Comparison of ENCODE assay signal across 17 cellular contexts in the genomic region with DNA sequence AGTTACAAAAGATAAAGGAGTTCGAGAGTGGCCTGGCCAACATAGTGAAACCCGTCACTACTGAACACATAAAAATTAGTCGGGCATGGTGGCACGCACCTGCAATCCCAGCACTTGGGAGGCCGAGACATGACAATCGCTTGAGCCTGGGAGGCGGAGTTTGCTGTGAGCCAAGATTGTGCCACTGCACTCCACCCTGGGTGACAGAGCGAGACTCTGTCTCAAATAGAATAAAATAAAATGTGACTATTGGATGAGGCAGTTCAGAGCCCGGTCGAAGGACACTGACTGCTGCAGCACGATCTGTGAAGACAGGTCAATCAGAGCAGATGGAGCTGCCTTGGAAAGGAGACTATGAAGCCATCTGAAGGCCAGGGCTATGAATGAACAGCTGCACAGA. TPM values are rescaled to one million over a fixed set of nuclear protein-coding genes. Genes with fewer than 3 reads are reported as not detected.
A peak's percentile ranks its signal among the peaks of the same experiment; 100 is the strongest.
DNase-seq lines count a peak whose midpoint lies in the region; TF ChIP-seq lines count a peak whose summit lies in the region.
"Had no signal": no experiment of that assay in that cellular context is flagged by ENCODE, and none has a peak within 500 bp of the region (broad histone marks: within the 10 kb centered on the region; RNA-seq: fewer than 3 reads in every experiment).

No MANE protein-coding gene starts in this region.

- H4K20me1 ChIP-seq in H9 (ENCODE audit: control insufficient read depth, insufficient read depth, insufficient read length) (no peaks in the 10 kb centered on the region), hepatocyte (ENCODE audit: insufficient read depth, poor library complexity, severe bottlenecking) (no peaks in the 10 kb centered on the region)

- H4K5ac ChIP-seq in H9 (ENCODE audit: insufficient read length, low read depth, low read length) = no peak overlapping the region

- H3K56ac ChIP-seq in H9 (ENCODE audit: insufficient read length, low read depth, low read length) = no peak overlapping the region

- no peak overlapping the region for H3K4ac ChIP-seq in H9 (ENCODE audit: low read depth, low read length)

- H3K36me3 Mint-ChIP-seq in H9 (ENCODE audit: insufficient read depth in 1 of 3, low read depth in 3 of 3) = peaks cover 17 to 32% (median 22%) of the 10 kb centered on the region in 3 experiments

- TF ChIP-seq EP300 in esophagus muscularis mucosa (IDR thresholded peaks at IDR 0.05) (no peak), stomach (IDR thresholded peaks at IDR 0.05) (no peak)

- H3K14ac ChIP-seq in H9 (ENCODE audit: insufficient read depth, low read length) = no peak overlapping the region

- no peaks in the 10 kb centered on the region for H3K23me2 ChIP-seq in H9 (ENCODE audit: insufficient read length, low read depth, low read length, poor library complexity, severe bottlenecking)

- H3K9me3 ChIP-seq in H9 (ENCODE audit: control insufficient read depth, low read depth, low read length) (peaks cover 27% of the 10 kb centered on the region), esophagus muscularis mucosa (peaks cover 0 to 55% (median 35%) of the 10 kb centered on the region in 4 donors), stomach (peaks cover 12 to 55% (median 51%) of the 10 kb centered on the region in 4 donors), hepatocyte (ENCODE audit: low read depth) (peaks cover 19% of the 10 kb centered on the region)

- peak; percentile 6 for DNase-seq in H9
- DNase-seq in coronary artery (ENCODE audit: low spot score) = peak; percentile 9
- peak; percentile 10 for DNase-seq in esophagus muscularis mucosa (ENCODE audit: extremely low spot score)
- DNase-seq in stomach = peak; percentile 20
- DNase-seq in hepatocyte (ENCODE audit: low spot score) = no peak
- DNase-seq in HPDE6-E6E7 (ENCODE audit: extremely low spot score) = no peak
- DNase-seq in NOMO-1 (lab: John Stamatoyannopoulos, UW; ENCODE audit: unreplicated experiment in 2 of 2) = no peak
- DNase-seq in G401 (ENCODE audit: low spot score) = no peak
- DNase-seq: C1 segment of cervical spinal cord; CD4-positive, alpha-beta memory T cell; DMS 273 treated with DMSO at 0.1 percent for 48 hours; DMS79; EL; GF-D8; GM23248; H7 had no signal

- H3K27ac Mint-ChIP-seq in H9 = no peak overlapping the region
- H3K27ac Mint-ChIP-seq: CD4-positive, alpha-beta memory T cell had no signal

- H3K27ac ChIP-seq in H9 (ENCODE audit: insufficient read length, low read depth, low read length) (no peak overlapping the region), coronary artery (no peak overlapping the region), esophagus muscularis mucosa (replicated peaks in 1 of 4) (no peak overlapping the region), stomach (no peak overlapping the region), hepatocyte (no peak overlapping the region)
- H3K27ac ChIP-seq: GM23248 had no signal

- H3K36me3 ChIP-seq in esophagus muscularis mucosa (no peaks in the 10 kb centered on the region), stomach (no peaks in the 10 kb centered on the region), hepatocyte (replicated peaks; ENCODE audit: insufficient read depth, low read depth) (no peaks in the 10 kb centered on the region)

- H2AFZ ChIP-seq in H9 (ENCODE audit: low read length) (no peak overlapping the region), hepatocyte (no peak overlapping the region)
- H2AFZ ChIP-seq: GM23248 had no signal

- in situ Hi-C loops in G401 (cut with HindIII; ENCODE audit: low sequenced_read_pairs) = no loop called here

- H3K79me2 ChIP-seq in H9 (ENCODE audit: insufficient read depth, low read length) = no peaks in the 10 kb centered on the region
- no peaks in the 10 kb centered on the region for H3K79me2 ChIP-seq in hepatocyte

- H3K4me3 ChIP-seq in coronary artery = no peak overlapping the region
- no peak overlapping the region for H3K4me3 ChIP-seq in esophagus muscularis mucosa
- H3K4me3 ChIP-seq in stomach = no peak overlapping the region
- no peak overlapping the region for H3K4me3 ChIP-seq in hepatocyte
- H3K4me3 ChIP-seq: GM23248 had no signal

- no peak overlapping the region for H4K91ac ChIP-seq in H9 (ENCODE audit: insufficient read length, low read depth, low read length)

- no peak overlapping the region for H3T11ph ChIP-seq in H9 (ENCODE audit: low read length)

- no peak for TF ChIP-seq CTCF in H9 (conservative IDR thresholded peaks at IDR 0.05)
- no peak for TF ChIP-seq CTCF in coronary artery (IDR thresholded peaks at IDR 0.05)
- TF ChIP-seq CTCF in esophagus muscularis mucosa (IDR thresholded peaks at IDR 0.05) = no peak
- TF ChIP-seq CTCF in stomach (IDR thresholded peaks at IDR 0.05) = no peak
- no peak for TF ChIP-seq CTCF in hepatocyte (IDR thresholded peaks at IDR 0.05; ENCODE audit: poor library complexity)

- no peak overlapping the region for H2BK5ac ChIP-seq in H9 (ENCODE audit: insufficient read length, low read length)

- H3K4me3 Mint-ChIP-seq in H9 = no peak overlapping the region
- H3K4me3 Mint-ChIP-seq: CD4-positive, alpha-beta memory T cell had no signal

- H2BK120ac ChIP-seq in H9 (ENCODE audit: low read depth, low read length, poor library complexity, severe bottlenecking) = no peak overlapping the region

- H3K27me3 Mint-ChIP-seq in H9 (ENCODE audit: low read depth) = peaks cover 47% of the 10 kb centered on the region

- intact Hi-C loops in esophagus muscularis mucosa (cut with DNase I) (no loop called here), stomach (cut with DNase I; ENCODE audit: low total_unique reads) (no loop called here)

- no peak overlapping the region for H2BK20ac ChIP-seq in H9 (ENCODE audit: low read depth, low read length, poor library complexity, severe bottlenecking)

- H2BK15ac ChIP-seq in H9 (ENCODE audit: low read depth, low read length) = no peak overlapping the region

- H3K9ac ChIP-seq in H9 (ENCODE audit: extremely low read depth, insufficient read length, low read length) = no peak overlapping the region
- H3K9ac ChIP-seq: GM23248 had no signal

- no peaks in the 10 kb centered on the region for H3K79me1 ChIP-seq in H9 (ENCODE audit: insufficient read depth, low read depth, low read length, poor library complexity, severe bottlenecking)

- no peaks in the 10 kb centered on the region for H3K9me2 ChIP-seq in hepatocyte (replicated peaks; ENCODE audit: insufficient read depth)

- WGBS in H9 (ENCODE audit: extremely low coverage, insufficient read length, low lambda C conversion rate) = no CpG with 5 or more reads among the region's 11 CpGs
- 95% methylated on average over 11 of the region's 11 CpGs for WGBS in esophagus muscularis mucosa
- WGBS in stomach, 5 donors = 90 to 97% (median 95%) methylated on average over 11 of the region's 11 CpGs
- 97% methylated on average over 11 of the region's 11 CpGs for WGBS in hepatocyte (ENCODE audit: low lambda C conversion rate, missing lambda C conversion rate)

- H3K27me3 ChIP-seq in H9 (ENCODE audit: insufficient read depth, low read length) (no peaks in the 10 kb centered on the region), esophagus muscularis mucosa (peaks cover 0 to 30% (median 0%) of the 10 kb centered on the region in 4 donors), stomach (peaks cover 0 to 18% (median 0%) of the 10 kb centered on the region in 3 donors), hepatocyte (no peaks in the 10 kb centered on the region)

- H2BK12ac ChIP-seq in H9 (ENCODE audit: insufficient read length, low read depth, low read length) = no peak overlapping the region

- H3K4me2 ChIP-seq in H9 (ENCODE audit: insufficient read depth, insufficient read length, low read length) (no peak overlapping the region), hepatocyte (no peak overlapping the region)

- no peak overlapping the region for H3K23ac ChIP-seq in H9 (ENCODE audit: insufficient read length, low read depth, low read length)

- no peak overlapping the region for H3K18ac ChIP-seq in H9 (ENCODE audit: insufficient read length, low read depth, low read length)

- no peak for TF ChIP-seq POLR2A in esophagus muscularis mucosa (IDR thresholded peaks at IDR 0.05; ENCODE audit: low read depth)
- TF ChIP-seq POLR2A in stomach (IDR thresholded peaks at IDR 0.05) = no peak

- peaks cover 0 to 3% of the 10 kb centered on the region in 2 experiments; a peak in 2 of 4 replicates for H3K4me1 Mint-ChIP-seq in H9
- H3K4me1 Mint-ChIP-seq: CD4-positive, alpha-beta memory T cell had no signal

- no peak overlapping the region for H4K8ac ChIP-seq in H9 (replicated peaks; ENCODE audit: insufficient read length, low read depth, low read length)

- peaks cover 56 to 58% of the 10 kb centered on the region in 2 experiments for H3K9me3 Mint-ChIP-seq in H9

- no peaks in the 10 kb centered on the region for H3K4me1 ChIP-seq in H9 (ENCODE audit: insufficient read depth, low read length)
- no peaks in the 10 kb centered on the region for H3K4me1 ChIP-seq in esophagus muscularis mucosa
- no peaks in the 10 kb centered on the region for H3K4me1 ChIP-seq in stomach
- H3K4me1 ChIP-seq in hepatocyte (ENCODE audit: insufficient read depth) = no peaks in the 10 kb centered on the region
- H3K4me1 ChIP-seq: Caco-2 had no signal

- no peak overlapping the region for H2AK5ac ChIP-seq in H9 (ENCODE audit: insufficient read length, low read length)

RNA-seq across cellular contexts. Expression of gene ANO1, which starts 37.7 kb away (rescaled TPM):
- total RNA-seq in H9 (2021) (10.9 TPM in 2 replicates), esophagus muscularis mucosa (100 to 1,000 TPM in 1 of 4 donors, 10 to 100 TPM in 3; 25.3 to 107 (median 48.8) TPM), stomach (10 to 100 TPM in 4 of 5 donors, 1 to 10 TPM in 1; 5.2 to 69.6 (median 32.7) TPM), hepatocyte (10.5 and 12.1 TPM in 2 replicates)
- polyA plus RNA-seq in stomach (1 to 10 TPM; 1.8 to 5.6 (median 4.3) TPM), hepatocyte (4.7 and 6.2 TPM in 2 replicates)
- not detected in 2 replicates for total RNA-seq in G401 (2014; rRNA removed; shearing (Covaris generic))
- total RNA-seq: CD4-positive, alpha-beta memory T cell had no signal
- polyA plus RNA-seq: CD4-positive, alpha-beta memory T cell; GM23248 had no signal

Comparison
In these comparisons a context has a peak if more than half of its experiments do, and no peak if none do; other contexts are left out.
1. DNase-seq: peak in H9 (single experiment), coronary artery (single experiment), esophagus muscularis mucosa (single experiment) and stomach (single experiment); none in hepatocyte (single experiment), HPDE6-E6E7 (single experiment), NOMO-1 (0 of 2) and G401 (single experiment).